In the genomic region with DNA sequence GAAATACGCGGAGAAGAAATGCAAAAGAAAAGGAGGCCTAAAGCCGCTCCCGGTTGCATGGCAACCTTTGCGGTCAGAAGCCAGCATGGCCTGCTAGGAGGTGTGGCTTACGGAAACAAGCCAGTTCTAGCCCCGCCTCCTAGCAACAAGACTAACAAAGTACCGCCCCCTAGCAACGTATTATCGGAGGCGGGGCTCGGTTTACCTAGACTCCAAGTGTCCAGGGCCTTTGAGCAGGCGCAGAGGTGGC, we compare ENCODE assay signal across 8 cellular contexts. TPM values are rescaled to one million over a fixed set of nuclear protein-coding genes. Genes with fewer than 3 reads are reported as not detected.
A peak's percentile ranks its signal among the peaks of the same experiment; 100 is the strongest.
DNase-seq lines count a peak whose midpoint lies in the region; ATAC-seq lines count a peak whose summit lies in the region.

No MANE protein-coding gene starts in this region.

- H3K4me3 ChIP-seq in thymus (ENCODE audit: low read length): peak overlapping the region; percentile 39

- H3K4me3 Mint-ChIP-seq in activated CD4-positive, alpha-beta T cell treated with anti-CD3 and anti-CD28 coated beads, Interleukin-2, amount 10 ng/mL, durations not matched to agents 7 days and 5 days: peak overlapping the region; percentile 83
- H3K4me3 Mint-ChIP-seq in activated naive CD8-positive, alpha-beta T cell: peak overlapping the region; percentile 96

- peak overlapping the region; percentile 89 for H3K27ac Mint-ChIP-seq in activated CD4-positive, alpha-beta T cell treated with anti-CD3 and anti-CD28 coated beads, Interleukin-2, amount 10 ng/mL, durations not matched to agents 7 days and 5 days
- peak overlapping the region; percentile 84 for H3K27ac Mint-ChIP-seq in activated naive CD8-positive, alpha-beta T cell

- H3K9me3 Mint-ChIP-seq in activated CD4-positive, alpha-beta T cell treated with anti-CD3 and anti-CD28 coated beads, Interleukin-2, amount 10 ng/mL, durations not matched to agents 7 days and 5 days: no peaks in the 10 kb centered on the region
- no peaks in the 10 kb centered on the region for H3K9me3 Mint-ChIP-seq in activated naive CD8-positive, alpha-beta T cell (ENCODE audit: low read depth)

- H3K27me3 Mint-ChIP-seq in activated CD4-positive, alpha-beta T cell treated with anti-CD3 and anti-CD28 coated beads, Interleukin-2, amount 10 ng/mL, durations not matched to agents 7 days and 5 days: no peaks in the 10 kb centered on the region
- H3K27me3 Mint-ChIP-seq in activated naive CD8-positive, alpha-beta T cell: no peaks in the 10 kb centered on the region

- POLR2A ChIA-PET in activated CD4-positive, alpha-beta T cell treated with anti-CD3 and anti-CD28 coated beads, Interleukin-2, amount 10 ng/mL, durations not matched to agents 7 days and 5 days (lab: Charles Lee): no interaction called here

- peaks cover 24% of the 10 kb centered on the region for H3K4me1 Mint-ChIP-seq in activated CD4-positive, alpha-beta T cell treated with anti-CD3 and anti-CD28 coated beads, Interleukin-2, amount 10 ng/mL, durations not matched to agents 7 days and 5 days
- peaks cover 13% of the 10 kb centered on the region for H3K4me1 Mint-ChIP-seq in activated naive CD8-positive, alpha-beta T cell (ENCODE audit: low read depth)

- under 1% methylated on average over 13 of the region's 13 CpGs for WGBS in thymus

- H3K9me3 ChIP-seq in thymus (ENCODE audit: control insufficient read depth): no peaks in the 10 kb centered on the region

- no peaks in the 10 kb centered on the region for H3K27me3 ChIP-seq in thymus (ENCODE audit: control insufficient read depth, insufficient read depth)

- ATAC-seq in HG03159 (IDR thresholded peaks at IDR 0.05; ENCODE audit: unreplicated experiment): no peak

- H3K27ac ChIP-seq in thymus (ENCODE audit: low read depth): peak overlapping the region; percentile 43

- H3K36me3 Mint-ChIP-seq in activated CD4-positive, alpha-beta T cell treated with anti-CD3 and anti-CD28 coated beads, Interleukin-2, amount 10 ng/mL, durations not matched to agents 7 days and 5 days (ENCODE audit: low read depth): peaks cover 16% of the 10 kb centered on the region
- H3K36me3 Mint-ChIP-seq in activated naive CD8-positive, alpha-beta T cell: no peaks in the 10 kb centered on the region

- H3K36me3 ChIP-seq in thymus (ENCODE audit: control insufficient read depth, insufficient read depth): peaks cover 35% of the 10 kb centered on the region

- DNase-seq in activated CD4-positive, alpha-beta T cell treated with anti-CD3 and anti-CD28 coated beads, Interleukin-2, amount 10 ng/mL, durations not matched to agents 7 days and 5 days: no peak
- DNase-seq in activated CD4-positive, alpha-beta T cell treated with anti-CD3 and anti-CD28 coated beads for 4 hours: no peak
- DNase-seq in kidney tubule cell (ENCODE audit: low spot score): peak; percentile 100
- no peak for DNase-seq in effector CD8-positive, alpha-beta T cell (lab: John Stamatoyannopoulos, UW)
- no peak for DNase-seq in activated CD8-positive, alpha-beta memory T cell treated with anti-CD3 and anti-CD28 coated beads for 24 hours

- H3K4me1 ChIP-seq in thymus (ENCODE audit: control insufficient read depth, insufficient read depth, low read length): peaks cover 15% of the 10 kb centered on the region

- CTCF ChIA-PET in activated CD4-positive, alpha-beta T cell treated with anti-CD3 and anti-CD28 coated beads, Interleukin-2, amount 10 ng/mL, durations not matched to agents 7 days and 5 days (lab: Charles Lee): interaction anchor here (1.7 kb wide), 1 partner anchor 11 kb away, joined by 3 read pairs; no protein-coding TSS in a partner anchor

RNA-seq across cellular contexts. Expression of a gene that starts 0.4 kb away (rescaled TPM):
- 10 to 100 TPM; 43.2 to 50.7 TPM for total RNA-seq in activated CD4-positive, alpha-beta T cell treated with anti-CD3 and anti-CD28 coated beads, Interleukin-2, amount 10 ng/mL, durations not matched to agents 7 days and 5 days
- 42.4 TPM for polyA plus RNA-seq in thymus

RNA-seq across cellular contexts. Expression of a gene that starts 13.4 kb away (rescaled TPM):
- total RNA-seq in activated CD4-positive, alpha-beta T cell treated with anti-CD3 and anti-CD28 coated beads, Interleukin-2, amount 10 ng/mL, durations not matched to agents 7 days and 5 days: 1 to 10 TPM in 1 of 2 experiments, under 1 TPM in 1; 0.87 to 1.0 TPM
- polyA plus RNA-seq in thymus: 0.78 TPM

RNA-seq across cellular contexts. Expression of a gene that starts 22.9 kb away (rescaled TPM):
- total RNA-seq in activated CD4-positive, alpha-beta T cell treated with anti-CD3 and anti-CD28 coated beads, Interleukin-2, amount 10 ng/mL, durations not matched to agents 7 days and 5 days: 10 to 100 TPM; 31.0 to 35.2 TPM
- polyA plus RNA-seq in thymus: 8.4 TPM

RNA-seq across cellular contexts. Expression of a gene that starts 42.9 kb away (rescaled TPM):
- total RNA-seq in activated CD4-positive, alpha-beta T cell treated with anti-CD3 and anti-CD28 coated beads, Interleukin-2, amount 10 ng/mL, durations not matched to agents 7 days and 5 days: 1 to 10 TPM; 3.7 to 5.1 TPM
- polyA plus RNA-seq in thymus: 1.5 TPM
